In genomic region chr1:218646288-218646687, GRCh38 we compare ENCODE assay signal across 28 cellular contexts.
DNase-seq lines count a peak whose midpoint lies in the region; FAIRE-seq and TF ChIP-seq lines count a peak whose summit lies in the region.
"Had no signal": no experiment of that assay in that cellular context is flagged by ENCODE, and none has a peak within 500 bp of the region (broad histone marks: within the 10 kb centered on the region; RNA-seq: fewer than 3 reads in every experiment).

No MANE protein-coding gene starts in this region.

- CTCF ChIA-PET in PC-9 (lab: Charles Lee) = no interaction called here

- H3K36me3 Mint-ChIP-seq in astrocyte (ENCODE audit: low read depth, unreplicated experiment) (no peaks in the 10 kb centered on the region), type B pancreatic cell (no peaks in the 10 kb centered on the region)
- H3K36me3 Mint-ChIP-seq: CD8-positive, alpha-beta memory T cell had no signal

- BruUV-seq in PC-9 (replicated peaks; lab: Mats Ljungman, UMichigan) = no TSS peak

- H3K4me1 ChIP-seq in astrocyte (ENCODE audit: insufficient read depth, low read length) = no peaks in the 10 kb centered on the region
- peaks cover 9% of the 10 kb centered on the region for H3K4me1 ChIP-seq in mucosa of stomach (ENCODE audit: control insufficient read depth, insufficient read depth, low read length)
- H3K4me1 ChIP-seq in PC-9 (replicated peaks; ENCODE audit: insufficient read depth) = no peaks in the 10 kb centered on the region

- H3K79me2 ChIP-seq in astrocyte (ENCODE audit: insufficient read depth, low read length) = no peaks in the 10 kb centered on the region
- H3K79me2 ChIP-seq in PC-9 (ENCODE audit: low read depth) = no peaks in the 10 kb centered on the region

- H3K9me3 Mint-ChIP-seq in astrocyte (ENCODE audit: unreplicated experiment) = peaks cover 7% of the 10 kb centered on the region
- H3K9me3 Mint-ChIP-seq in type B pancreatic cell = peaks cover 4% of the 10 kb centered on the region

- no peak overlapping the region for H2AFZ ChIP-seq in astrocyte (ENCODE audit: low read depth, low read length)
- no peak overlapping the region for H2AFZ ChIP-seq in PC-9

- no peak overlapping the region for H3K9ac ChIP-seq in astrocyte (ENCODE audit: low read length)
- peak overlapping the region; percentile 29 for H3K9ac ChIP-seq in mucosa of stomach (ENCODE audit: low read length)

- H4K20me1 ChIP-seq in astrocyte (ENCODE audit: insufficient read depth, low read length) (no peaks in the 10 kb centered on the region), PC-9 (ENCODE audit: insufficient read depth) (no peaks in the 10 kb centered on the region)

- peaks cover 18% of the 10 kb centered on the region for H3K4me1 Mint-ChIP-seq in astrocyte (ENCODE audit: low read depth, unreplicated experiment)
- H3K4me1 Mint-ChIP-seq in type B pancreatic cell (ENCODE audit: unreplicated experiment) = peaks cover 21% of the 10 kb centered on the region
- H3K4me1 Mint-ChIP-seq: CD8-positive, alpha-beta memory T cell had no signal

- H3K36me3 ChIP-seq in astrocyte (ENCODE audit: insufficient read depth, low read length) = no peaks in the 10 kb centered on the region
- H3K36me3 ChIP-seq in mucosa of stomach (ENCODE audit: control insufficient read depth, insufficient read depth, low read length) = no peaks in the 10 kb centered on the region
- H3K36me3 ChIP-seq in PC-9 (ENCODE audit: low read depth) = no peaks in the 10 kb centered on the region

- H3K27ac ChIP-seq in astrocyte (ENCODE audit: low read depth, low read length) = no peak overlapping the region
- H3K27ac ChIP-seq in PC-9 = no peak overlapping the region
- H3K27ac ChIP-seq: SK-N-MC had no signal

- H3K4me2 ChIP-seq in astrocyte (ENCODE audit: low read length) (no peak overlapping the region), PC-9 (no peak overlapping the region)

- DNase-seq in NCI-H526 (lab: John Stamatoyannopoulos, UW) (peak; percentile 13 to 49), NCI-H526 treated with DMSO at 0.1 percent for 48 hours (lab: John Stamatoyannopoulos, UW) (no peak), astrocyte (ENCODE audit: low read depth) (no peak), type B pancreatic cell (ENCODE audit: extremely low spot score, unreplicated experiment) (no peak), NCI-H2107 (lab: John Stamatoyannopoulos, UW) (no peak), NCI-H1417 (lab: John Stamatoyannopoulos, UW) (no peak), PC-9 (no peak)
- DNase-seq: 8988T; AML-193; C1 segment of cervical spinal cord; CD8-positive, alpha-beta memory T cell; DMS53; GDM1; GOT3; HCEC 1CT; MM.1S; NCI-H1048; NCI-H1436 treated with DMSO at 0.1 percent for 48 hours; NCI-H1930; NCI-H2227 treated with DMSO at 0.1 percent for 48 hours; NCI-H510A; NCI-H82; RPMI8226; SHP77 treated with DMSO at 0.1 percent for 48 hours had no signal

- no peaks in the 10 kb centered on the region; the same call in 1 of the 2 replicates for H3K9me2 ChIP-seq in PC-9 (ENCODE audit: insufficient read depth)

- no peak overlapping the region for H3K4me3 ChIP-seq in astrocyte (ENCODE audit: insufficient read depth, low read depth, low read length)
- H3K4me3 ChIP-seq in mucosa of stomach (ENCODE audit: low read length) = no peak overlapping the region
- no peak overlapping the region for H3K4me3 ChIP-seq in PC-9
- H3K4me3 ChIP-seq: K562, SK-N-MC had no signal

- H3K27me3 Mint-ChIP-seq in astrocyte (ENCODE audit: low read depth, unreplicated experiment) (no peaks in the 10 kb centered on the region), type B pancreatic cell (no peaks in the 10 kb centered on the region)
- H3K27me3 Mint-ChIP-seq: CD8-positive, alpha-beta memory T cell had no signal

- no peak for TF ChIP-seq CTCF in astrocyte (IDR thresholded peaks at IDR 0.05; ENCODE audit: insufficient read depth, low read depth, low read length)
- no peak for TF ChIP-seq CTCF in type B pancreatic cell (conservative IDR thresholded peaks at IDR 0.05)
- TF ChIP-seq CTCF in PC-9 (conservative IDR thresholded peaks at IDR 0.05) = no peak

- intact Hi-C loops in PC-9 (cut with micrococcal nuclease; ENCODE audit: unreplicated experiment) = no loop called here

- no peak for FAIRE-seq in astrocyte (lab: Jason Lieb, UNC)
- FAIRE-seq: GM18507, K562 had no signal

- H3F3A ChIP-seq in PC-9 (ENCODE audit: insufficient read depth, low read depth) = no peaks in the 10 kb centered on the region

- H3K9me3 ChIP-seq in astrocyte (ENCODE audit: insufficient read depth, low read depth, low read length) (no peaks in the 10 kb centered on the region), mucosa of stomach (ENCODE audit: control insufficient read depth, low read length) (no peaks in the 10 kb centered on the region), PC-9 (ENCODE audit: insufficient read depth, low read depth) (no peaks in the 10 kb centered on the region; the same call in none of the 2 replicates)

- no peak overlapping the region for H3K4me3 Mint-ChIP-seq in astrocyte (ENCODE audit: unreplicated experiment)
- peak overlapping the region; percentile 8 for H3K4me3 Mint-ChIP-seq in type B pancreatic cell
- H3K4me3 Mint-ChIP-seq: CD8-positive, alpha-beta memory T cell had no signal

- no peaks in the 10 kb centered on the region for H3K27me3 ChIP-seq in astrocyte (ENCODE audit: insufficient read depth, low read length)
- no peaks in the 10 kb centered on the region for H3K27me3 ChIP-seq in mucosa of stomach (ENCODE audit: control insufficient read depth, insufficient read depth, low read length)
- no peaks in the 10 kb centered on the region for H3K27me3 ChIP-seq in PC-9 (ENCODE audit: insufficient read depth, low read depth)

- H3K27ac Mint-ChIP-seq in astrocyte (ENCODE audit: unreplicated experiment) (peak overlapping the region; percentile 67), type B pancreatic cell (peak overlapping the region; percentile 32)
- H3K27ac Mint-ChIP-seq: CD8-positive, alpha-beta memory T cell had no signal

- POLR2A ChIA-PET in PC-9 (lab: Charles Lee; ENCODE audit: unreplicated experiment) = interaction anchor here (0.5 kb wide), 1 partner anchor 36 kb away, joined by 4 read pairs; no protein-coding TSS in a partner anchor

Comparison
In these comparisons a context has a peak if more than half of its experiments do, and no peak if none do; other contexts are left out.
1. DNase-seq: peak in NCI-H526 (2 of 2); none in NCI-H526 treated with DMSO at 0.1 percent for 48 hours (single experiment), astrocyte (single experiment), type B pancreatic cell (single experiment), NCI-H2107 (single experiment), NCI-H1417 (0 of 3) and PC-9 (0 of 2).